In genomic region chr10:130990536-130990935, GRCh38 we compare ENCODE assay signal across 20 cellular contexts.
DNase-seq lines count a peak whose midpoint lies in the region; ATAC-seq and TF ChIP-seq lines count a peak whose summit lies in the region.
"Had no signal": no experiment of that assay in that cellular context is flagged by ENCODE, and none has a peak within 500 bp of the region (broad histone marks: within the 10 kb centered on the region; RNA-seq: fewer than 3 reads in every experiment).

No MANE protein-coding gene starts in this region.

- H3K9me3 ChIP-seq in BLaER1 treated with 17β-estradiol and CSF1 and Interleukin-3, amounts not matched to agents 10 nM and 100 nM (replicated peaks in 1 of 11), result peaks cover 0 to 15% (median 1%) of the 10 kb centered on the region in 11 experiments; a peak in 5 of 22 replicates
- H3K9me3 ChIP-seq in BE2C, result no peaks in the 10 kb centered on the region; the same call in 1 of the 2 replicates
- H3K9me3 ChIP-seq: SJSA1 had no signal

- H3K27ac ChIP-seq in BLaER1 treated with 17β-estradiol and CSF1 and Interleukin-3, amounts not matched to agents 10 nM and 100 nM, result peak overlapping the region in 7 of 11 experiments; percentile 39 to 70 (median 55); a peak in 9 of 22 replicates
- H3K27ac ChIP-seq: C4-2B, SJSA1 had no signal

- H3K4me1 ChIP-seq in BLaER1 treated with 17β-estradiol and CSF1 and Interleukin-3, amounts not matched to agents 10 nM and 100 nM, result peaks cover 20 to 86% (median 78%) of the 10 kb centered on the region in 10 experiments
- H3K4me1 ChIP-seq in BE2C, result no peaks in the 10 kb centered on the region
- H3K4me1 ChIP-seq: SJSA1 had no signal

- DNase-seq in DMS79 treated with DMSO at 0.1 percent for 48 hours (lab: John Stamatoyannopoulos, UW), result peak; percentile 15
- peak; percentile 28 for DNase-seq in NCI-H774 (lab: John Stamatoyannopoulos, UW)
- peak; percentile 15 for DNase-seq in globus pallidus (ENCODE audit: low spot score)
- DNase-seq in BE2C, result no peak
- DNase-seq: CD8-positive, alpha-beta memory T cell; EL; Kasumi-1; NCI-H1694; NCI-H2081; NCI-H2171 treated with DMSO at 0.1 percent for 48 hours; NCI-H446 treated with DMSO at 0.1 percent for 48 hours; NCI-H82; OCI-M1; T-helper 1 cell had no signal

- ATAC-seq in HG03439 (IDR thresholded peaks at IDR 0.05; ENCODE audit: unreplicated experiment), result no peak
- no peak for ATAC-seq in GM18511 (IDR thresholded peaks at IDR 0.05; ENCODE audit: unreplicated experiment)
- ATAC-seq: Right ventricle myocardium inferior had no signal

- H3K4me3 ChIP-seq in BLaER1 treated with 17β-estradiol and CSF1 and Interleukin-3, amounts not matched to agents 10 nM and 100 nM, result no peak overlapping the region
- no peak overlapping the region for H3K4me3 ChIP-seq in BE2C (ENCODE audit: low read depth, low read length)
- H3K4me3 ChIP-seq: SJSA1 had no signal

- TF ChIP-seq CTCF in BE2C (IDR thresholded peaks at IDR 0.05; ENCODE audit: low read depth, low read length), result no peak

- no peaks in the 10 kb centered on the region for H3K27me3 ChIP-seq in BLaER1 treated with 17β-estradiol and CSF1 and Interleukin-3, amounts not matched to agents 10 nM and 100 nM
- no peaks in the 10 kb centered on the region for H3K27me3 ChIP-seq in BE2C
- H3K27me3 ChIP-seq: SJSA1 had no signal

- no peaks in the 10 kb centered on the region for H4K20me1 ChIP-seq in BLaER1 treated with 17β-estradiol and CSF1 and Interleukin-3, amounts not matched to agents 10 nM and 100 nM

- H3K36me3 ChIP-seq in BLaER1 treated with 17β-estradiol and CSF1 and Interleukin-3, amounts not matched to agents 10 nM and 100 nM, result no peaks in the 10 kb centered on the region
- no peaks in the 10 kb centered on the region for H3K36me3 ChIP-seq in BE2C
- H3K36me3 ChIP-seq: SJSA1 had no signal

- H3K4me2 ChIP-seq in BLaER1 treated with 17β-estradiol and CSF1 and Interleukin-3, amounts not matched to agents 10 nM and 100 nM, result peak overlapping the region in 9 of 11 experiments; percentile 70 to 90 (median 86); a peak in 17 of 22 replicates

- no peak overlapping the region for H3K9ac ChIP-seq in BLaER1 treated with 17β-estradiol and CSF1 and Interleukin-3, amounts not matched to agents 10 nM and 100 nM
